Comparison of ENCODE assay signal across 1 cellular context in the genomic region with DNA sequence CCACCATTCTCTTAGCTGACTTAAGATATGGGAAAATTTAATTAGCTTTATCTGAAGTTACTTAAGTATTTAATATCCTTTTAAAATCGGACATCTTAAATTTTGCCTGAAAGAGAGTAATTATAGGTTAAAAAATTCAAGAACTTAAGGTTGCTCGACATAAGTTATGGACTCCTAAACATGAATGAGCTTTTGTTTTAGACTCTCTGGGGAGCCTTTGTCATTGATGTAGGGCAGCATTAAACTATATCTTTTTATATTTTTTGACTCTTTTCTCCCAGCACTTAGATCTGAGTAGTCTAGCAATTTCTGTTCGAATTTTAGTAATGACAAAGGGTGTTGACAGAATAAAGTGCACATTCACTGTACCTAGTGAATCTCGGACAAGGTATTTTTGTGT.
TF ChIP-seq lines count a peak whose summit lies in the region.

No MANE protein-coding gene starts in this region.

TF ChIP-seq in GM12878, 131 proteins besides CTCF, POLR2A, EP300 and RAD21:
- TF ChIP-seq CBFB (IDR thresholded peaks at IDR 0.05; ENCODE audit: low read depth) (no peak), TCF12 (IDR thresholded peaks at IDR 0.05; ENCODE audit: low read depth, low read length) (no peak), HCFC1 (IDR thresholded peaks at IDR 0.05; ENCODE audit: low read length) (no peak)
- TF ChIP-seq, protein P1, sequence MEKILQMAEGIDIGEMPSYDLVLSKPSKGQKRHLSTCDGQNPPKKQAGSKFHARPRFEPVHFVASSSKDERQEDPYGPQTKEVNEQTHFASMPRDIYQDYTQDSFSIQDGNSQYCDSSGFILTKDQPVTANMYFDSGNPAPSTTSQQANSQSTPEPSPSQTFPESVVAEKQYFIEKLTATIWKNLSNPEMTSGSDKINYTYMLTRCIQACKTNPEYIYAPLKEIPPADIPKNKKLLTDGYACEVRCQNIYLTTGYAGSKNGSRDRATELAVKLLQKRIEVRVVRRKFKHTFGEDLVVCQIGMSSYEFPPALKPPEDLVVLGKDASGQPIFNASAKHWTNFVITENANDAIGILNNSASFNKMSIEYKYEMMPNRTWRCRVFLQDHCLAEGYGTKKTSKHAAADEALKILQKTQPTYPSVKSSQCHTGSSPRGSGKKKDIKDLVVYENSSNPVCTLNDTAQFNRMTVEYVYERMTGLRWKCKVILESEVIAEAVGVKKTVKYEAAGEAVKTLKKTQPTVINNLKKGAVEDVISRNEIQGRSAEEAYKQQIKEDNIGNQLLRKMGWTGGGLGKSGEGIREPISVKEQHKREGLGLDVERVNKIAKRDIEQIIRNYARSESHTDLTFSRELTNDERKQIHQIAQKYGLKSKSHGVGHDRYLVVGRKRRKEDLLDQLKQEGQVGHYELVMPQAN (conservative IDR thresholded peaks at IDR 0.05): no peak
- TF ChIP-seq, protein P2, sequence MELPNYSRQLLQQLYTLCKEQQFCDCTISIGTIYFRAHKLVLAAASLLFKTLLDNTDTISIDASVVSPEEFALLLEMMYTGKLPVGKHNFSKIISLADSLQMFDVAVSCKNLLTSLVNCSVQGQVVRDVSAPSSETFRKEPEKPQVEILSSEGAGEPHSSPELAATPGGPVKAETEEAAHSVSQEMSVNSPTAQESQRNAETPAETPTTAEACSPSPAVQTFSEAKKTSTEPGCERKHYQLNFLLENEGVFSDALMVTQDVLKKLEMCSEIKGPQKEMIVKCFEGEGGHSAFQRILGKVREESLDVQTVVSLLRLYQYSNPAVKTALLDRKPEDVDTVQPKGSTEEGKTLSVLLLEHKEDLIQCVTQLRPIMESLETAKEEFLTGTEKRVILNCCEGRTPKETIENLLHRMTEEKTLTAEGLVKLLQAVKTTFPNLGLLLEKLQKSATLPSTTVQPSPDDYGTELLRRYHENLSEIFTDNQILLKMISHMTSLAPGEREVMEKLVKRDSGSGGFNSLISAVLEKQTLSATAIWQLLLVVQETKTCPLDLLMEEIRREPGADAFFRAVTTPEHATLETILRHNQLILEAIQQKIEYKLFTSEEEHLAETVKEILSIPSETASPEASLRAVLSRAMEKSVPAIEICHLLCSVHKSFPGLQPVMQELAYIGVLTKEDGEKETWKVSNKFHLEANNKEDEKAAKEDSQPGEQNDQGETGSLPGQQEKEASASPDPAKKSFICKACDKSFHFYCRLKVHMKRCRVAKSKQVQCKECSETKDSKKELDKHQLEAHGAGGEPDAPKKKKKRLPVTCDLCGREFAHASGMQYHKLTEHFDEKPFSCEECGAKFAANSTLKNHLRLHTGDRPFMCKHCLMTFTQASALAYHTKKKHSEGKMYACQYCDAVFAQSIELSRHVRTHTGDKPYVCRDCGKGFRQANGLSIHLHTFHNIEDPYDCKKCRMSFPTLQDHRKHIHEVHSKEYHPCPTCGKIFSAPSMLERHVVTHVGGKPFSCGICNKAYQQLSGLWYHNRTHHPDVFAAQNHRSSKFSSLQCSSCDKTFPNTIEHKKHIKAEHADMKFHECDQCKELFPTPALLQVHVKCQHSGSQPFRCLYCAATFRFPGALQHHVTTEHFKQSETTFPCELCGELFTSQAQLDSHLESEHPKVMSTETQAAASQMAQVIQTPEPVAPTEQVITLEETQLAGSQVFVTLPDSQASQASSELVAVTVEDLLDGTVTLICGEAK (IDR thresholded peaks at IDR 0.05; ENCODE audit: borderline replicate concordance): no peak
